8 cellular contexts compared by ENCODE assay signal in genomic region chr15:25437751-25438600, GRCh38. TPM values are rescaled to one million over a fixed set of nuclear protein-coding genes. Genes with fewer than 3 reads are reported as not detected.
DNase-seq lines count a peak whose midpoint lies in the region; ATAC-seq, FAIRE-seq and TF ChIP-seq lines count a peak whose summit lies in the region.

No MANE protein-coding gene starts in this region.

- H3K4me3 ChIP-seq in SJCRH30 (peak overlapping the region; percentile 96), pancreas (peak overlapping the region; percentile 96 to 100 (median 98)), upper lobe of left lung (peak overlapping the region; percentile 80 to 99 (median 96))

- H3K27ac Mint-ChIP-seq in activated naive CD4-positive, alpha-beta T cell treated with anti-CD3 and anti-CD28 coated beads, Interleukin-2, amount 50 U/mL, for 24 hours, result peak overlapping the region; percentile 79

- TF ChIP-seq POLR2A in upper lobe of left lung (IDR thresholded peaks at IDR 0.05), result no peak

- no peaks in the 10 kb centered on the region for H3K27me3 Mint-ChIP-seq in activated naive CD4-positive, alpha-beta T cell treated with anti-CD3 and anti-CD28 coated beads, Interleukin-2, amount 50 U/mL, for 24 hours

- H3K36me3 ChIP-seq in SJCRH30, result peaks cover 12% of the 10 kb centered on the region
- no peaks in the 10 kb centered on the region for H3K36me3 ChIP-seq in pancreas
- no peaks in the 10 kb centered on the region for H3K36me3 ChIP-seq in upper lobe of left lung

- TF ChIP-seq EP300 in upper lobe of left lung (IDR thresholded peaks at IDR 0.05), result no peak

- 0 to 1% methylated on average over 42 to 68 of the region's 68 CpGs for WGBS in pancreas, 2 donors
- WGBS in upper lobe of left lung, 2 donors, result 1 to 3% methylated on average over 9 to 29 of the region's 68 CpGs

- H3K4me1 ChIP-seq in SJCRH30 (no peaks in the 10 kb centered on the region), pancreas (peaks cover 0 to 20% (median 11%) of the 10 kb centered on the region in 3 donors), upper lobe of left lung (peaks cover 25 to 43% (median 31%) of the 10 kb centered on the region in 4 donors)

- H3K27ac ChIP-seq in C4-2B (peak overlapping the region; percentile 100), SJCRH30 (peak overlapping the region; percentile 98), pancreas (peak overlapping the region; percentile 90 to 97 (median 95)), upper lobe of left lung (peak overlapping the region; percentile 97 to 100 (median 98))

- DNase-seq in SJCRH30, result peak; percentile 71 to 74
- peak in 40 of 42 donors; percentile 11 to 75 (median 52) for DNase-seq in head of caudate nucleus
- DNase-seq in pancreas, result peak; percentile 49 to 84 (median 60)
- peak; percentile 56 to 94 for DNase-seq in upper lobe of left lung

- no peaks in the 10 kb centered on the region for H3K27me3 ChIP-seq in SJCRH30
- no peaks in the 10 kb centered on the region for H3K27me3 ChIP-seq in pancreas
- H3K27me3 ChIP-seq in upper lobe of left lung, result no peaks in the 10 kb centered on the region

- H3K9me3 ChIP-seq in SJCRH30 (replicated peaks) (no peaks in the 10 kb centered on the region), pancreas (no peaks in the 10 kb centered on the region), upper lobe of left lung (no peaks in the 10 kb centered on the region)

- H3K4me3 Mint-ChIP-seq in activated naive CD4-positive, alpha-beta T cell treated with anti-CD3 and anti-CD28 coated beads, Interleukin-2, amount 50 U/mL, for 24 hours, result peak overlapping the region; percentile 94

- peaks cover 6% of the 10 kb centered on the region for H3K36me3 Mint-ChIP-seq in activated naive CD4-positive, alpha-beta T cell treated with anti-CD3 and anti-CD28 coated beads, Interleukin-2, amount 50 U/mL, for 24 hours

- peaks cover 41% of the 10 kb centered on the region for H3K4me1 Mint-ChIP-seq in activated naive CD4-positive, alpha-beta T cell treated with anti-CD3 and anti-CD28 coated beads, Interleukin-2, amount 50 U/mL, for 24 hours

- TF ChIP-seq CTCF in C4-2B (conservative IDR thresholded peaks at IDR 0.05) (peak; percentile 67), pancreas (IDR thresholded peaks at IDR 0.05) (no peak), upper lobe of left lung (IDR thresholded peaks at IDR 0.05) (peak; percentile 34 to 59 (median 54))

- peak; percentile 35 for ATAC-seq in GM19328 (IDR thresholded peaks at IDR 0.05; ENCODE audit: unreplicated experiment)
- ATAC-seq in HG03457 (IDR thresholded peaks at IDR 0.05; ENCODE audit: unreplicated experiment), result peak; percentile 28
- ATAC-seq in pancreas, result peak; percentile 57 to 81 (median 70)
- peak; percentile 56 to 85 for ATAC-seq in upper lobe of left lung (ENCODE audit: low FRiP score in 2 of 2)

- H3K9me3 Mint-ChIP-seq in activated naive CD4-positive, alpha-beta T cell treated with anti-CD3 and anti-CD28 coated beads, Interleukin-2, amount 50 U/mL, for 24 hours, result no peaks in the 10 kb centered on the region

- FAIRE-seq in pancreas (lab: Jason Lieb, UNC), result no peak

- intact Hi-C loops in head of caudate nucleus (cut with DNase I) (loop anchor here (10.0 kb wide), 1 partner anchor 483 kb away; the partner anchor contains the start of genes SNRPN and SNURF), pancreas (cut with DNase I) (no loop called here)

RNA-seq across cellular contexts. Expression of gene UBE3A, which starts 0.8 kb away (rescaled TPM):
- 95.1 and 111 TPM in 2 replicates for total RNA-seq in SJCRH30 (2014; rRNA removed; shearing (Covaris generic))
- total RNA-seq in pancreas (10 to 100 TPM; 36.3 to 48.9 (median 42.0) TPM), upper lobe of left lung (100 to 1,000 TPM in 1 of 6 donors, 10 to 100 TPM in 5; 32.3 to 136 (median 87.8) TPM)
- polyA plus RNA-seq in pancreas, result 10 to 100 TPM in 1 of 2 donors, 1 to 10 TPM in 1; 8.9 to 21.7 TPM

Comparison
In these comparisons a context has a peak if more than half of its experiments do, and no peak if none do; other contexts are left out.
1. Peak in every context shown above with its lines: DNase-seq, ATAC-seq, H3K4me3 ChIP-seq and H3K27ac ChIP-seq.
2. CTCF ChIP-seq: peak in C4-2B (single experiment) and upper lobe of left lung (6 of 6); none in pancreas (0 of 4).